1 cellular context compared by ENCODE assay signal in the genomic region with DNA sequence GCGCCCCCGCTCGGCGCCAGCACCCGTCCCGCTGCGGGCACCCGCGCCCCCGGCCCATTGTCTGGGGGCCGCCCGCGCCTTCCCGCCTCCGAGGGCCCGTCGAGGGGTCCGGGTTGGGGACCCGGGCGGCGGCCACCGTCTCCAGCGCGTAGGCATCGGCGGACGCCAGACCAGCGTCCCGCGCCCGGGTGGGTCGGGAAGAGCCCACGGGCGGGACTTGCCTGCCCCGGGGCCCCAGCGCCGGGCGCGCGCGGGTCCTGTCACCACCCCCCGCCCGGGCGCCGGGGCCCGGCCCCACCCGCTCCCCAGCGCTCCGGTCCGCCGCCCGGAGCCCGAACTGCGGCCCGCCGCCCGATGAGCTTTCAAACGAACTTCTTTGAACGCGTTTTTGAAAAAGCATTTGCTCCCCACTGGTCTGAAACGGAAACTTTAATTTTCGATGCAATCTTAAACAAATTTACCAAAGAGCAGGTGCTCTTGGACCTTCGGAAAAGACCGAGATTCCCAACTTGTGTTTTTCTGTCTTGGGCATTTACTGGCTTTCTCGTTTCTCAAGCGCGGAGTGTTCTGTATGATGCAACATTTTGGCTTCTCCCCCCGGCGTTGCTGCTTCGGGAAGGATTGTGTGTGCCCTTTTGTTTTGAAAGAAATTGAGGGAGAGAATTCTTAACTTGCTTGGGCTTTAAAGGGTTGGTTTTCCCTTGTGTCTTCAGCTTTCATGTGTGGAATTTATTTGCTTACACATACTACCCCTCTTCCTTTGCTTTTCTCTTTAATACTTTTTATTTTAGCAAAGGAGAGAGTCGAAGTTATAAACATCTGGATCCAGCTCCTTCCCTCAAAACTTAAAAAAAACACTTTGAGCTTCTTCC.
TF ChIP-seq lines count a peak whose summit lies in the region.

No MANE protein-coding gene starts in this region.

TF ChIP-seq in K562, 482 proteins besides CTCF, POLR2A, EP300 and RAD21 (continued from another document and continues in another):
- TF ChIP-seq AFF4 (CRISPR knock-in tag; IDR thresholded peaks at IDR 0.05) (peak; percentile 80; the same call in 1 of the 2 replicates), SMC3 (conservative IDR thresholded peaks at IDR 0.05; ENCODE audit: insufficient read depth, low read depth, low read length) (no peak), FOXK2 (conservative IDR thresholded peaks at IDR 0.05 in 1 of 2, IDR thresholded peaks at IDR 0.05 in 1 of 2; ENCODE audit: low read depth in 2 of 2) (no peak), ADNP (tag; IDR thresholded peaks at IDR 0.05) (no peak), PCBP2 (IDR thresholded peaks at IDR 0.05; ENCODE audit: low read depth, low read length, poor library complexity, severe bottlenecking) (no peak), TAF7 (tag; IDR thresholded peaks at IDR 0.05) (no peak), KLF1 (tag; IDR thresholded peaks at IDR 0.05) (no peak), MEF2A (IDR thresholded peaks at IDR 0.05; ENCODE audit: control insufficient read depth, low read depth, low read length) (no peak), ZC3H11A (IDR thresholded peaks at IDR 0.05; ENCODE audit: low read depth, low read length) (no peak), KLF6 (CRISPR knock-in tag; IDR thresholded peaks at IDR 0.05; ENCODE audit: borderline replicate concordance) (no peak), STAT5B (CRISPR knock-in tag; IDR thresholded peaks at IDR 0.05) (no peak), SMAD3 (CRISPR knock-in tag; conservative IDR thresholded peaks at IDR 0.05) (no peak), HDAC1 (IDR thresholded peaks at IDR 0.05) (peak in 1 of 2 experiments; percentile 20; a peak in 1 of 4 replicates), NR1H2 (CRISPR knock-in tag; IDR thresholded peaks at IDR 0.05) (no peak), ZNF668 (CRISPR knock-in tag; IDR thresholded peaks at IDR 0.05) (no peak), ZNF212 (CRISPR knock-in tag; IDR thresholded peaks at IDR 0.05) (no peak), RBM39 (optimal IDR thresholded peaks at IDR 0.05; ENCODE audit: low read depth, low read length) (no peak), ZNF583 (CRISPR knock-in tag; IDR thresholded peaks at IDR 0.05) (no peak), ZNF133 (CRISPR knock-in tag; IDR thresholded peaks at IDR 0.05) (no peak), KLF16 (IDR thresholded peaks at IDR 0.05) (no peak), EWSR1 (IDR thresholded peaks at IDR 0.05; ENCODE audit: borderline replicate concordance, low read depth, partially characterized antibody) (no peak), BCL6 (CRISPR knock-in tag; IDR thresholded peaks at IDR 0.05) (no peak), ETV1 (tag; conservative IDR thresholded peaks at IDR 0.05; ENCODE audit: low read depth) (no peak), ZNF592 (IDR thresholded peaks at IDR 0.05) (peak; percentile 45; the same call in 1 of the 2 replicates), CBX3 (IDR thresholded peaks at IDR 0.05; ENCODE audit: borderline replicate concordance in 1 of 2, low read length in 2 of 2) (no peak; a peak in 1 of 3 replicates), ZNF79 (CRISPR knock-in tag; IDR thresholded peaks at IDR 0.05; ENCODE audit: low read depth) (no peak), PHTF2 (CRISPR knock-in tag; IDR thresholded peaks at IDR 0.05) (no peak), IRF2 (CRISPR knock-in tag; IDR thresholded peaks at IDR 0.05) (no peak), PBX2 (CRISPR knock-in tag; IDR thresholded peaks at IDR 0.05; ENCODE audit: low read depth) (no peak), PBX2 (tag; conservative IDR thresholded peaks at IDR 0.05; ENCODE audit: low read depth) (no peak), HDAC3 (IDR thresholded peaks at IDR 0.05; ENCODE audit: borderline replicate concordance, partially characterized antibody) (no peak), ZNF551 (CRISPR knock-in tag; IDR thresholded peaks at IDR 0.05) (no peak), HNRNPK (IDR thresholded peaks at IDR 0.05; ENCODE audit: low read depth, low read length, poor library complexity, severe bottlenecking) (no peak), TAL1 (IDR thresholded peaks at IDR 0.05) (no peak), RUNX1 (IDR thresholded peaks at IDR 0.05; ENCODE audit: low read depth) (no peak), XRCC5 (IDR thresholded peaks at IDR 0.05; ENCODE audit: low read depth, low read length) (no peak)
- TF ChIP-seq, protein P1, sequence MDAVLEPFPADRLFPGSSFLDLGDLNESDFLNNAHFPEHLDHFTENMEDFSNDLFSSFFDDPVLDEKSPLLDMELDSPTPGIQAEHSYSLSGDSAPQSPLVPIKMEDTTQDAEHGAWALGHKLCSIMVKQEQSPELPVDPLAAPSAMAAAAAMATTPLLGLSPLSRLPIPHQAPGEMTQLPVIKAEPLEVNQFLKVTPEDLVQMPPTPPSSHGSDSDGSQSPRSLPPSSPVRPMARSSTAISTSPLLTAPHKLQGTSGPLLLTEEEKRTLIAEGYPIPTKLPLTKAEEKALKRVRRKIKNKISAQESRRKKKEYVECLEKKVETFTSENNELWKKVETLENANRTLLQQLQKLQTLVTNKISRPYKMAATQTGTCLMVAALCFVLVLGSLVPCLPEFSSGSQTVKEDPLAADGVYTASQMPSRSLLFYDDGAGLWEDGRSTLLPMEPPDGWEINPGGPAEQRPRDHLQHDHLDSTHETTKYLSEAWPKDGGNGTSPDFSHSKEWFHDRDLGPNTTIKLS (IDR thresholded peaks at IDR 0.05; ENCODE audit: borderline replicate concordance, low read depth): no peak
- TF ChIP-seq, protein P2, sequence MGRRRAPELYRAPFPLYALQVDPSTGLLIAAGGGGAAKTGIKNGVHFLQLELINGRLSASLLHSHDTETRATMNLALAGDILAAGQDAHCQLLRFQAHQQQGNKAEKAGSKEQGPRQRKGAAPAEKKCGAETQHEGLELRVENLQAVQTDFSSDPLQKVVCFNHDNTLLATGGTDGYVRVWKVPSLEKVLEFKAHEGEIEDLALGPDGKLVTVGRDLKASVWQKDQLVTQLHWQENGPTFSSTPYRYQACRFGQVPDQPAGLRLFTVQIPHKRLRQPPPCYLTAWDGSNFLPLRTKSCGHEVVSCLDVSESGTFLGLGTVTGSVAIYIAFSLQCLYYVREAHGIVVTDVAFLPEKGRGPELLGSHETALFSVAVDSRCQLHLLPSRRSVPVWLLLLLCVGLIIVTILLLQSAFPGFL (CRISPR knock-in tag; IDR thresholded peaks at IDR 0.05): no peak
- TF ChIP-seq, protein P3, sequence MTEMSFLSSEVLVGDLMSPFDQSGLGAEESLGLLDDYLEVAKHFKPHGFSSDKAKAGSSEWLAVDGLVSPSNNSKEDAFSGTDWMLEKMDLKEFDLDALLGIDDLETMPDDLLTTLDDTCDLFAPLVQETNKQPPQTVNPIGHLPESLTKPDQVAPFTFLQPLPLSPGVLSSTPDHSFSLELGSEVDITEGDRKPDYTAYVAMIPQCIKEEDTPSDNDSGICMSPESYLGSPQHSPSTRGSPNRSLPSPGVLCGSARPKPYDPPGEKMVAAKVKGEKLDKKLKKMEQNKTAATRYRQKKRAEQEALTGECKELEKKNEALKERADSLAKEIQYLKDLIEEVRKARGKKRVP (CRISPR knock-in tag; IDR thresholded peaks at IDR 0.05): peak; percentile 96
- TF ChIP-seq, protein P4, sequence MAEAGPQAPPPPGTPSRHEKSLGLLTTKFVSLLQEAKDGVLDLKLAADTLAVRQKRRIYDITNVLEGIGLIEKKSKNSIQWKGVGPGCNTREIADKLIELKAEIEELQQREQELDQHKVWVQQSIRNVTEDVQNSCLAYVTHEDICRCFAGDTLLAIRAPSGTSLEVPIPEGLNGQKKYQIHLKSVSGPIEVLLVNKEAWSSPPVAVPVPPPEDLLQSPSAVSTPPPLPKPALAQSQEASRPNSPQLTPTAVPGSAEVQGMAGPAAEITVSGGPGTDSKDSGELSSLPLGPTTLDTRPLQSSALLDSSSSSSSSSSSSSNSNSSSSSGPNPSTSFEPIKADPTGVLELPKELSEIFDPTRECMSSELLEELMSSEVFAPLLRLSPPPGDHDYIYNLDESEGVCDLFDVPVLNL (CRISPR knock-in tag; IDR thresholded peaks at IDR 0.05; ENCODE audit: low read depth): no peak
- TF ChIP-seq, protein P5, sequence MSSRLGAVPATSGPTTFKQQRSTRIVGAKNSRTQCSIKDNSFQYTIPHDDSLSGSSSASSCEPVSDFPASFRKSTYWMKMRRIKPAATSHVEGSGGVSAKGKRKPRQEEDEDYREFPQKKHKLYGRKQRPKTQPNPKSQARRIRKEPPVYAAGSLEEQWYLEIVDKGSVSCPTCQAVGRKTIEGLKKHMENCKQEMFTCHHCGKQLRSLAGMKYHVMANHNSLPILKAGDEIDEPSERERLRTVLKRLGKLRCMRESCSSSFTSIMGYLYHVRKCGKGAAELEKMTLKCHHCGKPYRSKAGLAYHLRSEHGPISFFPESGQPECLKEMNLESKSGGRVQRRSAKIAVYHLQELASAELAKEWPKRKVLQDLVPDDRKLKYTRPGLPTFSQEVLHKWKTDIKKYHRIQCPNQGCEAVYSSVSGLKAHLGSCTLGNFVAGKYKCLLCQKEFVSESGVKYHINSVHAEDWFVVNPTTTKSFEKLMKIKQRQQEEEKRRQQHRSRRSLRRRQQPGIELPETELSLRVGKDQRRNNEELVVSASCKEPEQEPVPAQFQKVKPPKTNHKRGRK (tag; IDR thresholded peaks at IDR 0.05): no peak; the same call in 1 of the 2 replicates
- TF ChIP-seq, protein P6, sequence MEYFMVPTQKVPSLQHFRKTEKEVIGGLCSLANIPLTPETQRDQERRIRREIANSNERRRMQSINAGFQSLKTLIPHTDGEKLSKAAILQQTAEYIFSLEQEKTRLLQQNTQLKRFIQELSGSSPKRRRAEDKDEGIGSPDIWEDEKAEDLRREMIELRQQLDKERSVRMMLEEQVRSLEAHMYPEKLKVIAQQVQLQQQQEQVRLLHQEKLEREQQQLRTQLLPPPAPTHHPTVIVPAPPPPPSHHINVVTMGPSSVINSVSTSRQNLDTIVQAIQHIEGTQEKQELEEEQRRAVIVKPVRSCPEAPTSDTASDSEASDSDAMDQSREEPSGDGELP (CRISPR knock-in tag; IDR thresholded peaks at IDR 0.05; ENCODE audit: borderline replicate concordance): no peak
